27 cellular contexts compared by ENCODE assay signal in genomic region chr15:27074179-27074578, GRCh38.
"Had no signal": no experiment of that assay in that cellular context is flagged by ENCODE, and none has a peak within 500 bp of the region (broad histone marks: within the 10 kb centered on the region; RNA-seq: fewer than 3 reads in every experiment).

No MANE protein-coding gene starts in this region.

- H3K9me3 ChIP-seq: colonic mucosa, esophagus squamous epithelium, gastrocnemius medialis had no signal

- H3K4me3 ChIP-seq: colonic mucosa, coronary artery, dorsolateral prefrontal cortex, esophagus muscularis mucosa, esophagus squamous epithelium, gastrocnemius medialis, gastroesophageal sphincter, heart left ventricle, heart right ventricle had no signal

- H3K27ac ChIP-seq: colonic mucosa, coronary artery, dorsolateral prefrontal cortex, epithelial cell of prostate, esophagus muscularis mucosa, esophagus squamous epithelium, foreskin keratinocyte, gastrocnemius medialis, gastroesophageal sphincter, heart left ventricle, heart right ventricle had no signal

- H3K36me3 ChIP-seq: colonic mucosa, esophagus muscularis mucosa, esophagus squamous epithelium, gastrocnemius medialis, gastroesophageal sphincter, heart left ventricle, heart right ventricle had no signal

- H3K4me1 ChIP-seq: colonic mucosa, esophagus muscularis mucosa, esophagus squamous epithelium, foreskin keratinocyte, gastrocnemius medialis, gastroesophageal sphincter, heart left ventricle, heart right ventricle had no signal

- ATAC-seq: effector memory CD8-positive, alpha-beta T cell; esophagus mucosa; foreskin keratinocyte; gastrocnemius medialis; gastroesophageal sphincter; heart left ventricle; heart right ventricle had no signal

- H3K27me3 ChIP-seq: colonic mucosa, dorsolateral prefrontal cortex, esophagus muscularis mucosa, esophagus squamous epithelium, foreskin keratinocyte, gastrocnemius medialis, gastroesophageal sphincter, heart left ventricle, heart right ventricle had no signal

- FAIRE-seq: colon, endometrium, endothelial cell of umbilical vein, frontal cortex had no signal

- DNase-seq: colonic mucosa; cortex of kidney; dermis blood vessel endothelial cell; dorsolateral prefrontal cortex; effector CD4-positive, alpha-beta T cell; effector CD8-positive, alpha-beta T cell; effector memory CD8-positive, alpha-beta T cell; endodermal cell; erythroblast; esophagus squamous epithelium; foreskin fibroblast; foreskin keratinocyte; foreskin melanocyte; gastrocnemius medialis; glutamatergic neuron; head of caudate nucleus; heart left ventricle; heart right ventricle had no signal
